23 cellular contexts compared by ENCODE assay signal in genomic region chr22:23503736-23504440, GRCh38.
A peak's percentile ranks its signal among the peaks of the same experiment; 100 is the strongest.
DNase-seq lines count a peak whose midpoint lies in the region; ATAC-seq and TF ChIP-seq lines count a peak whose summit lies in the region.
"Had no signal": no experiment of that assay in that cellular context is flagged by ENCODE, and none has a peak within 500 bp of the region (broad histone marks: within the 10 kb centered on the region; RNA-seq: fewer than 3 reads in every experiment).

No MANE protein-coding gene starts in this region.

- ATAC-seq in lower lobe of right lung (no peak), GM18870 (IDR thresholded peaks at IDR 0.05; ENCODE audit: unreplicated experiment) (no peak), GM21576 (IDR thresholded peaks at IDR 0.05; ENCODE audit: unreplicated experiment) (no peak)
- ATAC-seq: activated T-cell treated with anti-CD3 and anti-CD28 coated beads, Interleukin-2, amount 50 U/mL, for 72 hours; left colon; Panc1; pancreas had no signal

- H4K20me1 ChIP-seq in OCI-LY7 (ENCODE audit: insufficient read depth, low read length): no peaks in the 10 kb centered on the region

- POLR2A ChIA-PET in OCI-LY7 (lab: Charles Lee): no interaction called here

- TF ChIP-seq CTCF in cardiac muscle cell (IDR thresholded peaks at IDR 0.05; ENCODE audit: low read depth, low read length) (no peak), left ventricle myocardium inferior (IDR thresholded peaks at IDR 0.05; ENCODE audit: borderline replicate concordance) (no peak), OCI-LY7 (conservative IDR thresholded peaks at IDR 0.05; ENCODE audit: low read length) (no peak), lower lobe of right lung (IDR thresholded peaks at IDR 0.05) (no peak), sigmoid colon (IDR thresholded peaks at IDR 0.05) (no peak)

- H3K9me2 ChIP-seq in OCI-LY7 (ENCODE audit: insufficient read depth, low read length): no peaks in the 10 kb centered on the region

- H3K4me2 ChIP-seq in OCI-LY7 (ENCODE audit: low read length): peak overlapping the region; percentile 60

- peak overlapping the region; percentile 55 for H2AFZ ChIP-seq in OCI-LY7 (ENCODE audit: low read length)

- CTCF ChIA-PET in OCI-LY7 (lab: Charles Lee; ENCODE audit: unreplicated experiment): no interaction called here

- H3K4me1 ChIP-seq in cardiac muscle cell (ENCODE audit: low read depth) (peaks cover 13% of the 10 kb centered on the region), left ventricle myocardium inferior (peaks cover 10% of the 10 kb centered on the region), OCI-LY7 (ENCODE audit: insufficient read depth, low read length, poor library complexity, severe bottlenecking) (peaks cover 18% of the 10 kb centered on the region), lower lobe of right lung (no peaks in the 10 kb centered on the region), sigmoid colon (no peaks in the 10 kb centered on the region)
- H3K4me1 ChIP-seq: pancreas, upper lobe of left lung had no signal

- H3K27ac ChIP-seq in cardiac muscle cell (peak overlapping the region; percentile 73), left ventricle myocardium inferior (replicated peaks) (no peak overlapping the region), OCI-LY7 (ENCODE audit: low read depth, low read length, poor library complexity, severe bottlenecking) (peak overlapping the region; percentile 16), lower lobe of right lung (no peak overlapping the region), sigmoid colon (no peak overlapping the region)
- H3K27ac ChIP-seq: pancreas, upper lobe of left lung had no signal

- DNase-seq in cardiac muscle cell (ENCODE audit: low read depth in 1 of 2, low spot score in 1 of 2): no peak
- DNase-seq in left ventricle myocardium inferior: no peak
- DNase-seq in OCI-LY7 (ENCODE audit: low spot score): no peak
- DNase-seq in lower lobe of right lung: peak; percentile 43
- DNase-seq in sigmoid colon: peak; percentile 39
- no peak for DNase-seq in activated CD4-positive, CD25-positive, alpha-beta regulatory T cell treated with anti-CD3 and anti-CD28 coated beads, Interleukin-2, amount 50 U/mL, for 72 hours
- DNase-seq: activated B cell treated with CpG ODN at 0.5 μM for 24 hours; activated CD4-positive, alpha-beta T cell treated with anti-CD3 and anti-CD28 coated beads, Interleukin-2, amount 50 U/mL, for 4 hours; activated naive CD4-positive, alpha-beta T cell treated with anti-CD3 and anti-CD28 coated beads for 36 hours; activated T-cell treated with anti-CD3 and anti-CD28 coated beads, Interleukin-2, amount 50 U/mL, for 72 hours; central memory CD4-positive, alpha-beta T cell; GDM1; left colon; NCI-H1105 treated with DMSO at 0.1 percent for 48 hours; NCI-H1930; NCI-H526; SHP77 treated with DMSO at 0.1 percent for 48 hours; stimulated activated CD4-positive, alpha-beta T cell treated with anti-CD3 and anti-CD28 coated beads, Interleukin-2, amount 100 ng/mL, for 48 hours; upper lobe of left lung had no signal

- no peak for TF ChIP-seq EP300 in sigmoid colon (IDR thresholded peaks at IDR 0.05)

- WGBS in sigmoid colon, 2 donors: 86 to 93% methylated on average over 15 of the region's 15 CpGs

- H3K9me3 ChIP-seq in cardiac muscle cell (ENCODE audit: low read depth) (no peaks in the 10 kb centered on the region), left ventricle myocardium inferior (replicated peaks) (no peaks in the 10 kb centered on the region), OCI-LY7 (ENCODE audit: low read length) (no peaks in the 10 kb centered on the region), lower lobe of right lung (no peaks in the 10 kb centered on the region), sigmoid colon (no peaks in the 10 kb centered on the region)
- H3K9me3 ChIP-seq: pancreas, upper lobe of left lung had no signal

- TF ChIP-seq POLR2A in sigmoid colon (IDR thresholded peaks at IDR 0.05): no peak

- no peaks in the 10 kb centered on the region for H3K27me3 ChIP-seq in cardiac muscle cell
- peaks cover 25% of the 10 kb centered on the region for H3K27me3 ChIP-seq in left ventricle myocardium inferior (ENCODE audit: low read depth)
- no peaks in the 10 kb centered on the region for H3K27me3 ChIP-seq in lower lobe of right lung (ENCODE audit: low read depth)
- no peaks in the 10 kb centered on the region for H3K27me3 ChIP-seq in sigmoid colon
- H3K27me3 ChIP-seq: pancreas, upper lobe of left lung had no signal

- no peaks in the 10 kb centered on the region for H3K79me2 ChIP-seq in OCI-LY7 (ENCODE audit: insufficient read depth, low read depth, low read length)

- BruUV-seq in OCI-LY7 (replicated peaks; lab: Mats Ljungman, UMichigan): no TSS peak

- no peaks in the 10 kb centered on the region for H3K36me3 ChIP-seq in cardiac muscle cell
- H3K36me3 ChIP-seq in left ventricle myocardium inferior: no peaks in the 10 kb centered on the region
- no peaks in the 10 kb centered on the region for H3K36me3 ChIP-seq in OCI-LY7 (ENCODE audit: insufficient read depth, low read length)
- H3K36me3 ChIP-seq in lower lobe of right lung: no peaks in the 10 kb centered on the region
- H3K36me3 ChIP-seq in sigmoid colon: no peaks in the 10 kb centered on the region
- H3K36me3 ChIP-seq: pancreas, upper lobe of left lung had no signal

- intact Hi-C loops in left ventricle myocardium inferior (cut with micrococcal nuclease) (no loop called here), OCI-LY7 (cut with micrococcal nuclease; ENCODE audit: unreplicated experiment) (no loop called here), lower lobe of right lung (cut with DNase I) (no loop called here), sigmoid colon (cut with DNase I) (no loop called here)

- H3K4me3 ChIP-seq in cardiac muscle cell: no peak overlapping the region
- no peak overlapping the region for H3K4me3 ChIP-seq in left ventricle myocardium inferior
- H3K4me3 ChIP-seq in OCI-LY7 (ENCODE audit: low read depth, low read length, poor library complexity, severe bottlenecking): no peak overlapping the region
- H3K4me3 ChIP-seq in lower lobe of right lung: no peak overlapping the region
- no peak overlapping the region for H3K4me3 ChIP-seq in sigmoid colon
- H3K4me3 ChIP-seq: pancreas, upper lobe of left lung had no signal

Comparison
In these comparisons a context has a peak if more than half of its experiments do, and no peak if none do; other contexts are left out.
1. H3K27ac ChIP-seq: peak in cardiac muscle cell (single experiment) and OCI-LY7 (single experiment); none in left ventricle myocardium inferior (single experiment), lower lobe of right lung (single experiment) and sigmoid colon (0 of 4).
2. DNase-seq: peak in lower lobe of right lung (single experiment) and sigmoid colon (single experiment); none in cardiac muscle cell (0 of 2), left ventricle myocardium inferior (single experiment), OCI-LY7 (single experiment) and activated CD4-positive, CD25-positive, alpha-beta regulatory T cell treated with anti-CD3 and anti-CD28 coated beads, Interleukin-2, amount 50 U/mL, for 72 hours (single experiment).